In the genomic region with DNA sequence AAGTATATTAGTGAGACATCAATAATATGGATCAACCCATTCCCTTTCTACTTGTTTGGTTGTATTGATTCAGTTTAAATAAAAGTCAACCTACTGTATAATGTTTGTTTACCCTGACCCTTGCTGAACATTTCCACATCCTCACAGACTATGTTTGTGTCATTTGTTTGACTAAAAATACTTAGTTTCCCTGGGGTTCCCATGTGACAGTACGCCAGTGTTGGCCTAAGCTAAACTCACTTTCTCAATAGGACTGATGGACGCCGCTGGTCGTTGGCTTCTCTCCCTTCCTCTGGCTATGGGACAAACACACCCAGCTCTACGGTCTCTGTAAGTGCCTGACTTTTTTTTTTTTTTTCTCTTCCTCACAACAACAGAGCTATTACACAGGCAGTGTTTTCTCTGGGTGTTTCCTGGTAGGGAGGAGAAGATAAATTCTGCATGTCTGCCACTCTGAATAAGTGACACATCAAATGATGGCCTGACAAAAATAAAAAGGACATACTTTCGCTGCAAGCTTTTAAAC, we compare ENCODE assay signal across 1 cellular context.
TF ChIP-seq lines count a peak whose summit lies in the region.

No MANE protein-coding gene starts in this region.

TF ChIP-seq in SK-N-SH treated with all-trans-retinoic acid at 6 μM for 48 hours, 23 proteins besides CTCF, POLR2A, EP300 and RAD21 (continued from another document):
- TF ChIP-seq, protein P1, sequence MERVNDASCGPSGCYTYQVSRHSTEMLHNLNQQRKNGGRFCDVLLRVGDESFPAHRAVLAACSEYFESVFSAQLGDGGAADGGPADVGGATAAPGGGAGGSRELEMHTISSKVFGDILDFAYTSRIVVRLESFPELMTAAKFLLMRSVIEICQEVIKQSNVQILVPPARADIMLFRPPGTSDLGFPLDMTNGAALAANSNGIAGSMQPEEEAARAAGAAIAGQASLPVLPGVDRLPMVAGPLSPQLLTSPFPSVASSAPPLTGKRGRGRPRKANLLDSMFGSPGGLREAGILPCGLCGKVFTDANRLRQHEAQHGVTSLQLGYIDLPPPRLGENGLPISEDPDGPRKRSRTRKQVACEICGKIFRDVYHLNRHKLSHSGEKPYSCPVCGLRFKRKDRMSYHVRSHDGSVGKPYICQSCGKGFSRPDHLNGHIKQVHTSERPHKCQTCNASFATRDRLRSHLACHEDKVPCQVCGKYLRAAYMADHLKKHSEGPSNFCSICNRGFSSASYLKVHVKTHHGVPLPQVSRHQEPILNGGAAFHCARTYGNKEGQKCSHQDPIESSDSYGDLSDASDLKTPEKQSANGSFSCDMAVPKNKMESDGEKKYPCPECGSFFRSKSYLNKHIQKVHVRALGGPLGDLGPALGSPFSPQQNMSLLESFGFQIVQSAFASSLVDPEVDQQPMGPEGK (CRISPR knock-in tag; IDR thresholded peaks at IDR 0.05; ENCODE audit: borderline replicate concordance) = no peak
- no peak for TF ChIP-seq CSDC2 (CRISPR knock-in tag; IDR thresholded peaks at IDR 0.05)
- no peak for TF ChIP-seq ZNF565 (CRISPR knock-in tag; conservative IDR thresholded peaks at IDR 0.05; ENCODE audit: low read depth)
- TF ChIP-seq ESRRG (CRISPR knock-in tag; IDR thresholded peaks at IDR 0.05) = no peak
- TF ChIP-seq SNAI2 (CRISPR knock-in tag; IDR thresholded peaks at IDR 0.05) = no peak
- TF ChIP-seq BACH2 (CRISPR knock-in tag; IDR thresholded peaks at IDR 0.05; ENCODE audit: borderline replicate concordance) = no peak
- TF ChIP-seq ZFP3 (CRISPR knock-in tag; IDR thresholded peaks at IDR 0.05) = no peak
